ENCODE assay signal across 29 cellular contexts in genomic region chr22:29049655-29050263, GRCh38. TPM values are rescaled to one million over a fixed set of nuclear protein-coding genes. Genes with fewer than 3 reads are reported as not detected.
"Had no signal": no experiment of that assay in that cellular context is flagged by ENCODE, and none has a peak within 500 bp of the region (broad histone marks: within the 10 kb centered on the region; RNA-seq: fewer than 3 reads in every experiment).

No MANE protein-coding gene starts in this region.

- H3K4me1 ChIP-seq: pancreas, spleen, thyroid gland had no signal

- H3K4me3 ChIP-seq: dorsolateral prefrontal cortex, pancreas, spleen, thyroid gland had no signal

- H3K27me3 ChIP-seq: brain microvascular endothelial cell, dorsolateral prefrontal cortex, pancreas, spleen, thyroid gland had no signal

- H3K27ac ChIP-seq: brain microvascular endothelial cell, epithelial cell of prostate, pancreas, spleen, thyroid gland had no signal

- H3K36me3 ChIP-seq: brain microvascular endothelial cell had no signal

- ATAC-seq: naive thymus-derived CD4-positive, alpha-beta T cell; pancreas had no signal

- DNase-seq: activated CD4-positive, CD25-positive, alpha-beta regulatory T cell treated with anti-CD3 and anti-CD28 coated beads, Interleukin-2, amount 50 U/mL, for 72 hours; activated CD8-positive, alpha-beta memory T cell treated with anti-CD3 and anti-CD28 coated beads for 24 hours; activated CD8-positive, alpha-beta memory T cell treated with anti-CD3 and anti-CD28 coated beads, Interleukin-2, amount 50 U/mL, for 48 hours; activated effector memory CD4-positive, alpha-beta T cell treated with Interleukin-2 at 50 U/mL for 16 hours; activated naive CD4-positive, alpha-beta T cell treated with anti-CD3 and anti-CD28 coated beads, Interleukin-2, amount 50 U/mL, for 16 hours; activated T-cell treated with anti-CD3 and anti-CD28 coated beads, Interleukin-2, amount 50 U/mL, for 48 hours; aorta; brain microvascular endothelial cell; central memory CD4-positive, alpha-beta T cell; dorsolateral prefrontal cortex; endodermal cell; foreskin melanocyte; glutamatergic neuron; hypothalamus; mesendoderm; naive thymus-derived CD4-positive, alpha-beta T cell; spleen; stimulated activated naive CD4-positive, alpha-beta T cell; T1000; thyroid gland had no signal

- H3K9me3 Mint-ChIP-seq: endodermal cell; naive thymus-derived CD4-positive, alpha-beta T cell had no signal

- FAIRE-seq: colon, keratinocyte, pancreas had no signal

- H3K27ac Mint-ChIP-seq: endodermal cell; naive thymus-derived CD4-positive, alpha-beta T cell had no signal

- H3K9me3 ChIP-seq: pancreas, spleen, thyroid gland had no signal

- H3K4me3 Mint-ChIP-seq: endodermal cell; naive thymus-derived CD4-positive, alpha-beta T cell had no signal

RNA-seq across cellular contexts. Expression of gene C22orf31, which starts 11.9 kb away (rescaled TPM):
- total RNA-seq: aorta; endodermal cell; mucosa of gallbladder; naive thymus-derived CD4-positive, alpha-beta T cell; pancreas; spleen; subcutaneous adipose tissue; T-helper 1 cell treated with Interleukin-12 subunit alpha and Interleukin-12 subunit beta and Interleukin-4 antibody, amounts not matched to agents 30 ng/mL and 1 ng/mL, for 36 hours; thyroid gland; urinary bladder had no signal
- polyA plus RNA-seq: aorta; fibroblast of lung; keratinocyte; naive thymus-derived CD4-positive, alpha-beta T cell; spleen; urinary bladder had no signal

RNA-seq across cellular contexts. Expression of gene KREMEN1, which starts 23.1 kb away (rescaled TPM):
- total RNA-seq: T-helper 1 cell treated with Interleukin-12 subunit alpha and Interleukin-12 subunit beta and Interleukin-4 antibody, amounts not matched to agents 30 ng/mL and 1 ng/mL, for 36 hours had no signal
- polyA plus RNA-seq: naive thymus-derived CD4-positive, alpha-beta T cell had no signal
